Comparison of ENCODE assay signal across 14 cellular contexts in genomic region chr6:12298995-12299394, GRCh38. TPM values are rescaled to one million over a fixed set of nuclear protein-coding genes. Genes with fewer than 3 reads are reported as not detected.
DNase-seq lines count a peak whose midpoint lies in the region; ATAC-seq and TF ChIP-seq lines count a peak whose summit lies in the region.
"Had no signal": no experiment of that assay in that cellular context is flagged by ENCODE, and none has a peak within 500 bp of the region (broad histone marks: within the 10 kb centered on the region; RNA-seq: fewer than 3 reads in every experiment).

No MANE protein-coding gene starts in this region.

- H3K36me3 ChIP-seq in RWPE2 (ENCODE audit: low read depth) = peaks cover 33% of the 10 kb centered on the region
- peaks cover 0 to 5% of the 10 kb centered on the region in 2 experiments for H3K36me3 ChIP-seq in mesenchymal stem cell (ENCODE audit: control insufficient read depth in 1 of 2, insufficient read depth in 2 of 2, low read depth in 1 of 2, low read length in 2 of 2)
- no peaks in the 10 kb centered on the region for H3K36me3 ChIP-seq in SJCRH30

- no peak overlapping the region for H4K8ac ChIP-seq in mesenchymal stem cell (ENCODE audit: low read length)

- H3K79me1 ChIP-seq in mesenchymal stem cell (replicated peaks; ENCODE audit: low read length, poor library complexity, severe bottlenecking) = no peaks in the 10 kb centered on the region

- no peak overlapping the region for H2BK12ac ChIP-seq in mesenchymal stem cell (ENCODE audit: low read length in 2 of 2)

- H3K27ac ChIP-seq in 22Rv1 = peak overlapping the region; percentile 99; the same call in 1 of the 2 replicates
- peak overlapping the region; percentile 90 for H3K27ac ChIP-seq in RWPE2 (ENCODE audit: poor library complexity, severe bottlenecking)
- H3K27ac ChIP-seq in epithelial cell of prostate = peak overlapping the region; percentile 95
- peak overlapping the region; percentile 6 for H3K27ac ChIP-seq in mesenchymal stem cell (ENCODE audit: low read length, poor library complexity, severe bottlenecking)
- no peak overlapping the region for H3K27ac ChIP-seq in SJCRH30
- H3K27ac ChIP-seq: HL-60 had no signal

- no peak overlapping the region for H3K23ac ChIP-seq in mesenchymal stem cell (ENCODE audit: low read length in 2 of 2)

- no peak overlapping the region for H3K18ac ChIP-seq in mesenchymal stem cell (ENCODE audit: low read depth in 1 of 2, low read length in 2 of 2)

- no peak overlapping the region for H3K4ac ChIP-seq in mesenchymal stem cell (ENCODE audit: low read depth in 1 of 2, low read length in 2 of 2)

- no peak overlapping the region for H2BK15ac ChIP-seq in mesenchymal stem cell (ENCODE audit: low read depth, poor library complexity, severe bottlenecking)

- WGBS in mesenchymal stem cell = 96% methylated on average over 1 of the region's 1 CpG

- DNase-seq in RWPE2 (ENCODE audit: low spot score) = no peak
- no peak for DNase-seq in epithelial cell of prostate (ENCODE audit: low read depth, low spot score)
- DNase-seq in mesenchymal stem cell = no peak
- no peak for DNase-seq in SJCRH30
- DNase-seq in NCI-H226 = no peak
- DNase-seq: C1 segment of cervical spinal cord; CD4-positive, alpha-beta T cell; DMS79; HCEC 1CT; HFFc6 had no signal

- H3K14ac ChIP-seq in mesenchymal stem cell (ENCODE audit: low read length in 2 of 2) = no peak overlapping the region

- no peak overlapping the region for H3K9ac ChIP-seq in mesenchymal stem cell (ENCODE audit: low read length)

- no peak overlapping the region for H2AFZ ChIP-seq in mesenchymal stem cell (ENCODE audit: low read depth, low read length)

- H3K4me1 ChIP-seq in RWPE2 (ENCODE audit: insufficient read depth, poor library complexity, severe bottlenecking) (peaks cover 15% of the 10 kb centered on the region), mesenchymal stem cell (ENCODE audit: control insufficient read depth, insufficient read depth, low read depth, low read length) (peaks cover 2% of the 10 kb centered on the region), SJCRH30 (no peaks in the 10 kb centered on the region)

- no peak overlapping the region for H3K4me2 ChIP-seq in mesenchymal stem cell (ENCODE audit: low read length, poor library complexity, severe bottlenecking)

- no peak for ATAC-seq in RWPE2 (ENCODE audit: low read depth)
- ATAC-seq in HG03442 (IDR thresholded peaks at IDR 0.05; ENCODE audit: unreplicated experiment) = no peak
- ATAC-seq: GM12878 had no signal

- H3K27me3 ChIP-seq in RWPE2 (ENCODE audit: insufficient read depth, poor library complexity, severe bottlenecking) (no peaks in the 10 kb centered on the region), mesenchymal stem cell (ENCODE audit: control insufficient read depth in 1 of 2, insufficient read depth in 1 of 2, low read length in 2 of 2) (no peaks in the 10 kb centered on the region), SJCRH30 (no peaks in the 10 kb centered on the region)

- no peak overlapping the region for H2BK120ac ChIP-seq in mesenchymal stem cell (ENCODE audit: low read depth, low read length)

- H2BK5ac ChIP-seq in mesenchymal stem cell (ENCODE audit: low read depth, low read length, poor library complexity, severe bottlenecking) = no peak overlapping the region

- H3K9me3 ChIP-seq in RWPE2 (ENCODE audit: severe bottlenecking) = no peaks in the 10 kb centered on the region
- H3K9me3 ChIP-seq in mesenchymal stem cell (ENCODE audit: control insufficient read depth, low read length) = no peaks in the 10 kb centered on the region
- no peaks in the 10 kb centered on the region for H3K9me3 ChIP-seq in SJCRH30 (replicated peaks)

- H4K91ac ChIP-seq in mesenchymal stem cell (ENCODE audit: low read length) = no peak overlapping the region

- TF ChIP-seq CTCF in 22Rv1 (IDR thresholded peaks at IDR 0.05) (no peak), RWPE2 (IDR thresholded peaks at IDR 0.05; ENCODE audit: poor library complexity, severe bottlenecking) (no peak)

- no peak overlapping the region for H2AK5ac ChIP-seq in mesenchymal stem cell (ENCODE audit: low read length, severe bottlenecking)

- no peak overlapping the region for H3K4me3 ChIP-seq in RWPE2 (ENCODE audit: severe bottlenecking)
- no peak overlapping the region for H3K4me3 ChIP-seq in mesenchymal stem cell (ENCODE audit: insufficient read depth in 1 of 2, low read depth in 1 of 2, low read length in 2 of 2)
- no peak overlapping the region for H3K4me3 ChIP-seq in SJCRH30
- H3K4me3 ChIP-seq: GM12878 had no signal

RNA-seq across cellular contexts. Expression of gene EDN1, which starts 8.8 kb away (rescaled TPM):
- polyA plus RNA-seq in mesenchymal stem cell (2013, experiment 1 of 2) = 3.7 TPM
- 3.2 TPM for polyA plus RNA-seq in mesenchymal stem cell (2013, experiment 2 of 2)
- total RNA-seq in SJCRH30 (2014; rRNA removed; shearing (Covaris generic)) = 0.08 and 0.10 TPM in 2 replicates
